8 cellular contexts compared by ENCODE assay signal in the genomic region with DNA sequence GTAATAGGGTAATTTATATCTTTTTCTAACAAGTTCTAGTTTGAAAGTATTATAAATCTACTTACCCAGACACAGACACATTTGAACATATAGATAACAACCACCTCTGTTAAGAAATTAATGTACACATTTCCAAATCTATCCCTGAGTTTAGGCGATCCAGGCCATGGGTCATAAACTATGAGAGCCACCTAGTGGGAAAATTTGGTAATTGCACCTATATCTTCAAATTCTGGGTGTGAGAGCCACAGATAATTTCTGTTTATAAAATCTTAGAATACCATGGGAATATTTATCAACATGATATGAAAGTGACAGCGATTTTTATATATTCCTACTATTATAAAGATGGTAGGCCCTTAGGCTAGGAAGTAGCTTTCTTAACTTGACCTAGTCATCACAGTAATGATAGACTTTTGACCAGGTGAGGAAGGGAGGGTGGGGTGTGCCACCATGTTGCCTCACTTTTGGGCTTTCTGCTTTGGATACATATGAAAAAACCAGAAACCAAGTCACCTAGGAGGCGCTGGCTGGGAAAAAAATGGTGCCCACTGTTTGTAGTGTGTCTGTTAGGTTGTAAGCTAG. TPM values are rescaled to one million over a fixed set of nuclear protein-coding genes. Genes with fewer than 3 reads are reported as not detected.
A peak's percentile ranks its signal among the peaks of the same experiment; 100 is the strongest.
DNase-seq lines count a peak whose midpoint lies in the region; ATAC-seq, FAIRE-seq and TF ChIP-seq lines count a peak whose summit lies in the region.

No MANE protein-coding gene starts in this region.

- no peaks in the 10 kb centered on the region for H3K79me2 ChIP-seq in hepatocyte

- CTCF ChIA-PET in activated naive CD4-positive, alpha-beta T cell treated with anti-CD3 and anti-CD28 coated beads for 36 hours (lab: Charles Lee), result interaction anchor here (0.6 to 5.3 kb wide), 32 partner anchors 10 to 888 kb away, joined by 3 to 79 read pairs (median 3); partner anchors contain the start of genes CLCN1 and GSTK1

- H3K9me2 ChIP-seq in hepatocyte (replicated peaks; ENCODE audit: insufficient read depth), result no peaks in the 10 kb centered on the region

- no peak overlapping the region for H3K27ac Mint-ChIP-seq in activated naive CD4-positive, alpha-beta T cell treated with anti-CD3 and anti-CD28 coated beads for 36 hours

- 11% methylated on average over 3 of the region's 3 CpGs for WGBS in hepatocyte (ENCODE audit: low lambda C conversion rate, missing lambda C conversion rate)

- peaks cover 2% of the 10 kb centered on the region for H3K9me3 Mint-ChIP-seq in activated naive CD4-positive, alpha-beta T cell treated with anti-CD3 and anti-CD28 coated beads for 36 hours

- H3K4me1 ChIP-seq in adipocyte (ENCODE audit: control insufficient read depth, insufficient read depth, low read length) (peaks cover 37% of the 10 kb centered on the region), hepatocyte (ENCODE audit: insufficient read depth) (peaks cover 8% of the 10 kb centered on the region), tibial artery (peaks cover 0 to 6% (median 0%) of the 10 kb centered on the region in 4 donors)

- peak; percentile 63 for TF ChIP-seq CTCF in D721Med (IDR thresholded peaks at IDR 0.05; ENCODE audit: insufficient read depth, missing control alignments)
- peak; percentile 76 for TF ChIP-seq CTCF in hepatocyte (IDR thresholded peaks at IDR 0.05; ENCODE audit: poor library complexity)
- peak; percentile 74 to 75 for TF ChIP-seq CTCF in tibial artery (IDR thresholded peaks at IDR 0.05)

- H3K27ac ChIP-seq in hepatocyte, result no peak overlapping the region
- no peak overlapping the region for H3K27ac ChIP-seq in tibial artery

- no peak overlapping the region for H3K4me3 ChIP-seq in adipocyte (ENCODE audit: low read length)
- no peak overlapping the region for H3K4me3 ChIP-seq in hepatocyte
- H3K4me3 ChIP-seq in tibial artery, result no peak overlapping the region

- H2AFZ ChIP-seq in hepatocyte, result no peak overlapping the region

- no peak for FAIRE-seq in D721Med (lab: Jason Lieb, UNC)

- peak overlapping the region; percentile 68 for H3K9ac ChIP-seq in adipocyte (ENCODE audit: low read length)

- no peak overlapping the region for H3K4me2 ChIP-seq in hepatocyte

- H3K4me1 Mint-ChIP-seq in activated naive CD4-positive, alpha-beta T cell treated with anti-CD3 and anti-CD28 coated beads for 36 hours (ENCODE audit: low read depth), result peaks cover 22% of the 10 kb centered on the region

- H3K9me3 ChIP-seq in adipocyte (ENCODE audit: control insufficient read depth, low read length), result no peaks in the 10 kb centered on the region
- no peaks in the 10 kb centered on the region for H3K9me3 ChIP-seq in hepatocyte (ENCODE audit: low read depth)
- no peaks in the 10 kb centered on the region for H3K9me3 ChIP-seq in tibial artery

- H3K36me3 ChIP-seq in adipocyte (ENCODE audit: control insufficient read depth, insufficient read depth, low read length, severe bottlenecking) (no peaks in the 10 kb centered on the region), hepatocyte (replicated peaks; ENCODE audit: insufficient read depth, low read depth) (no peaks in the 10 kb centered on the region), tibial artery (no peaks in the 10 kb centered on the region)

- intact Hi-C loops in tibial artery (cut with DNase I; ENCODE audit: low total_unique reads), result loop anchor here (5.0 to 10.0 kb wide), 3 partner anchors 34 to 174 kb away; partner anchors contain the start of genes FAM131B and ZYX
- intact Hi-C loops in activated naive CD4-positive, alpha-beta T cell treated with anti-CD3 and anti-CD28 coated beads for 36 hours (cut with micrococcal nuclease), result loop anchor here (1.0 to 5.0 kb wide), 5 partner anchors 36 to 409 kb away; no protein-coding TSS in a partner anchor

- DNase-seq in D721Med (ENCODE audit: insufficient read length, low spot score), result no peak
- DNase-seq in NCI-H146 treated with DMSO at 0.1 percent for 48 hours (lab: John Stamatoyannopoulos, UW; ENCODE audit: unreplicated experiment), result peak; percentile 18
- peak; percentile 88 for DNase-seq in adipocyte (ENCODE audit: low read depth)
- DNase-seq in hepatocyte (ENCODE audit: low spot score), result peak; percentile 65
- no peak for DNase-seq in tibial artery
- DNase-seq in activated naive CD4-positive, alpha-beta T cell treated with anti-CD3 and anti-CD28 coated beads for 36 hours, result no peak

- ATAC-seq in GM21367 (IDR thresholded peaks at IDR 0.05; ENCODE audit: unreplicated experiment) (peak; percentile 71), GM21717 (IDR thresholded peaks at IDR 0.05; ENCODE audit: unreplicated experiment) (no peak)

- H3K27me3 Mint-ChIP-seq in activated naive CD4-positive, alpha-beta T cell treated with anti-CD3 and anti-CD28 coated beads for 36 hours (ENCODE audit: low read depth), result no peaks in the 10 kb centered on the region

- H3K4me3 Mint-ChIP-seq in activated naive CD4-positive, alpha-beta T cell treated with anti-CD3 and anti-CD28 coated beads for 36 hours, result no peak overlapping the region

- H3K27me3 ChIP-seq in adipocyte (replicated peaks; ENCODE audit: control insufficient read depth, insufficient read depth, low read length), result no peaks in the 10 kb centered on the region
- no peaks in the 10 kb centered on the region for H3K27me3 ChIP-seq in hepatocyte
- no peaks in the 10 kb centered on the region for H3K27me3 ChIP-seq in tibial artery

- H4K20me1 ChIP-seq in hepatocyte (ENCODE audit: insufficient read depth, poor library complexity, severe bottlenecking), result no peaks in the 10 kb centered on the region

- peaks cover 2% of the 10 kb centered on the region for H3K36me3 Mint-ChIP-seq in activated naive CD4-positive, alpha-beta T cell treated with anti-CD3 and anti-CD28 coated beads for 36 hours (ENCODE audit: low read depth)

RNA-seq across cellular contexts. Expression of gene EPHA1, which starts 8.0 kb away (rescaled TPM):
- 34.2 and 39.4 TPM in 2 replicates for total RNA-seq in hepatocyte
- 36.7 and 42.9 TPM in 2 replicates for polyA plus RNA-seq in hepatocyte
- 1 to 10 TPM; 1.0 to 1.3 TPM for total RNA-seq in activated naive CD4-positive, alpha-beta T cell treated with anti-CD3 and anti-CD28 coated beads for 36 hours

RNA-seq across cellular contexts. Expression of gene TAS2R60, which starts 26.6 kb away (rescaled TPM):
- total RNA-seq in hepatocyte, result not detected in 2 replicates
- not detected in 2 replicates for polyA plus RNA-seq in hepatocyte
- total RNA-seq in activated naive CD4-positive, alpha-beta T cell treated with anti-CD3 and anti-CD28 coated beads for 36 hours, result not detected

RNA-seq across cellular contexts. Expression of gene ZYX, which starts 35.5 kb away (rescaled TPM):
- 25.0 and 31.8 TPM in 2 replicates for total RNA-seq in hepatocyte
- 187 and 202 TPM in 2 replicates for polyA plus RNA-seq in hepatocyte
- 10 to 100 TPM; 75.1 to 81.5 TPM for total RNA-seq in activated naive CD4-positive, alpha-beta T cell treated with anti-CD3 and anti-CD28 coated beads for 36 hours

RNA-seq across cellular contexts. Expression of gene FAM131B, which starts 54.1 kb away (rescaled TPM):
- total RNA-seq in hepatocyte, result 1.9 and 2.5 TPM in 2 replicates
- polyA plus RNA-seq in hepatocyte, result 0.87 and 1.6 TPM in 2 replicates
- 1 to 10 TPM; 1.5 to 1.7 TPM for total RNA-seq in activated naive CD4-positive, alpha-beta T cell treated with anti-CD3 and anti-CD28 coated beads for 36 hours

Comparison
In these comparisons a context has a peak if more than half of its experiments do, and no peak if none do; other contexts are left out.
1. DNase-seq: peak in NCI-H146 treated with DMSO at 0.1 percent for 48 hours (single experiment), adipocyte (single experiment) and hepatocyte (single experiment); none in D721Med (single experiment), tibial artery (0 of 2) and activated naive CD4-positive, alpha-beta T cell treated with anti-CD3 and anti-CD28 coated beads for 36 hours (single experiment).
2. RNA of gene EPHA1, which starts 8.0 kb away (total RNA-seq): 34.2 to 39.4 TPM in hepatocyte; 1.0 to 1.3 TPM in activated naive CD4-positive, alpha-beta T cell treated with anti-CD3 and anti-CD28 coated beads for 36 hours; every median in the first group is over 10 times any median in the second.
3. Peak in every context shown above with its lines, with median percentiles within 50 percentile points of each other: CTCF ChIP-seq.